Comparison of ENCODE assay signal across 23 cellular contexts in genomic region chr2:157835425-157835824, GRCh38.
"Had no signal": no experiment of that assay in that cellular context is flagged by ENCODE, and none has a peak within 500 bp of the region (broad histone marks: within the 10 kb centered on the region; RNA-seq: fewer than 3 reads in every experiment).

No MANE protein-coding gene starts in this region.

- FAIRE-seq: RCC 7860 had no signal

- H3K4me3 ChIP-seq: MG63, SJSA1, SK-N-MC had no signal

- H3K27me3 ChIP-seq: MG63, SJSA1 had no signal

- H3K27ac ChIP-seq: SJSA1, SK-N-MC had no signal

- DNase-seq: Karpas-422, KG1, MG63, NCI-H1092, NCI-H1105 treated with DMSO at 0.1 percent for 48 hours, NCI-H1417 treated with DMSO at 0.1 percent for 48 hours, NCI-H146, NCI-H1694 treated with DMSO at 0.1 percent for 48 hours, NCI-H2029, NCI-H2081 treated with DMSO at 0.1 percent for 48 hours, NCI-H2171, NCI-H226, NCI-H446, NCI-H510A, NCI-H524 treated with DMSO at 0.1 percent for 48 hours, NCI-H69, NCI-H774, Right ventricle myocardium superior, RPMI8226, SIG-M5 had no signal

- H3K36me3 ChIP-seq: SJSA1 had no signal

- H3K9me3 ChIP-seq: MG63, SJSA1 had no signal
